Comparison of ENCODE assay signal across 8 cellular contexts in the genomic region with DNA sequence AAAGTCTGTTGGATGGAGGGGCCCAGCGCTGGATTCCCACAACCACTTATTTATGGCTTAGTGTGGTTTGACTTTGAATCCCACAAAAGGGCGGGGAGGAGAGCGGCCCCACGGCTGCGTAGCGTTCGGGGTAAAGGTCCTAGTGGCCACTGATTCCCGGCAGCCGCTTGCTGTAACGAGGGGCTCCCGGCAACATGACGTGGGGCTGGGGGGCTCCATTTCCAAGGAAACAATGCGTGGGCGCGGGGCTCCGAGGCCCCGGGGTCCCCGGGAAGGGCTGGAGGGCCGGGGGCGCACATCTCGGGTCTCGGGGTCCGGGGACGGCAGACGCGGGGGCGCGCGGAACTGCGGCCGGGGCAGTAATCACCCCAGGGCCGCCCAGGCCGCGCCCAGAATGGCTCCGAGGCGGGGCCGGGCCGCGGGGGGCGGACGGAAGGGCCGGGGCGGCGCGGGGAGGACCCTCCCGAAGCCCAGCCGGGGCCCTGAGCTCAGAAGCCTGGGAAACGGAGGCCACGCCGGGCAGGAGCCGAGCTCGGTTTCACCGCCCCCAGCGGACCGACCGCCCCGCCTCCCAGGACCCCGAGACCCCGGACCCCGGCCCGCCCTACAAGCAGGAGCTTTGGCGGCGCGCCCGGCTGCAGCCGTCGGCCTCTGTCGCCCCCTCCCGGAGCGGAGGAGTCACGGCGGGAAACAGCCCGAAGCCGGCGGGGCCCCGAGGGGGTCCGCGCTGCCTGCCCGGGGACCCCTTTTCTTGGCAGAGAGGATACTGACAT. TPM values are rescaled to one million over a fixed set of nuclear protein-coding genes. Genes with fewer than 3 reads are reported as not detected.
DNase-seq lines count a peak whose midpoint lies in the region; ATAC-seq and TF ChIP-seq lines count a peak whose summit lies in the region.

No MANE protein-coding gene starts in this region.

- intact Hi-C loops in right lobe of liver (cut with DNase I) = no loop called here

- H3K4me1 ChIP-seq in right lobe of liver = peaks cover 0 to 18% (median 5%) of the 10 kb centered on the region in 4 donors

- no peaks in the 10 kb centered on the region for H3K27me3 ChIP-seq in right lobe of liver

- peak; percentile 70 for TF ChIP-seq POLR2A in right lobe of liver (IDR thresholded peaks at IDR 0.05)

- peak overlapping the region; percentile 64 to 75 (median 74) for H3K4me3 ChIP-seq in right lobe of liver

- no peaks in the 10 kb centered on the region for H3K9me3 ChIP-seq in right lobe of liver

- DNase-seq in 8988T (peak; percentile 86), NCI-H2227 (lab: John Stamatoyannopoulos, UW; ENCODE audit: unreplicated experiment) (peak; percentile 89), dermis blood vessel endothelial cell (peak; percentile 74), right lobe of liver (peak; percentile 81 to 86 (median 82))
- peak; percentile 70 for DNase-seq in activated CD4-positive, alpha-beta T cell treated with anti-CD3 and anti-CD28 coated beads, Interleukin-2, amount 50 U/mL, for 1 hour
- DNase-seq in stimulated activated CD4-positive, alpha-beta T cell treated with anti-CD3 and anti-CD28 coated beads, Interleukin-4, amount 100 ng/mL, for 24 hours = peak; percentile 72

- H3K36me3 ChIP-seq in right lobe of liver = no peaks in the 10 kb centered on the region

- ATAC-seq in GM18498 (IDR thresholded peaks at IDR 0.05; ENCODE audit: unreplicated experiment) (peak; percentile 90), HG02885 (IDR thresholded peaks at IDR 0.05; ENCODE audit: poor library complexity, unreplicated experiment) (peak; percentile 83), right lobe of liver (peak; percentile 79 to 86 (median 81))

- H3K27ac ChIP-seq in right lobe of liver = peak overlapping the region; percentile 90 to 97 (median 94)

- TF ChIP-seq CTCF in right lobe of liver (IDR thresholded peaks at IDR 0.05) = peak; percentile 73 to 89 (median 88)

- WGBS in right lobe of liver (ENCODE audit: insufficient coverage, low coverage, low lambda C conversion rate, missing lambda C conversion rate) = under 1% methylated on average over 22 of the region's 79 CpGs

RNA-seq across cellular contexts. Expression of a gene that starts 11.9 kb away (rescaled TPM):
- total RNA-seq in dermis blood vessel endothelial cell = 0.28 and 1.0 TPM in 2 replicates
- total RNA-seq in right lobe of liver = 10 to 100 TPM; 20.8 to 52.8 (median 35.1) TPM

Comparison
In these comparisons a context has a peak if more than half of its experiments do, and no peak if none do; other contexts are left out.
1. Peak in every context shown above with its lines: DNase-seq, ATAC-seq, H3K4me3 ChIP-seq and H3K27ac ChIP-seq.
2. RNA of a gene that starts 11.9 kb away (total RNA-seq): 20.8 to 52.8 TPM in right lobe of liver; 0.28 to 1.0 TPM in dermis blood vessel endothelial cell; every median in the first group is over 10 times any median in the second.